Comparison of ENCODE assay signal across 22 cellular contexts in genomic region chr1:13772271-13772670, GRCh38.
DNase-seq lines count a peak whose midpoint lies in the region; ATAC-seq, FAIRE-seq and TF ChIP-seq lines count a peak whose summit lies in the region.
"Had no signal": no experiment of that assay in that cellular context is flagged by ENCODE, and none has a peak within 500 bp of the region (broad histone marks: within the 10 kb centered on the region; RNA-seq: fewer than 3 reads in every experiment).

No MANE protein-coding gene starts in this region.

- H2AK9ac ChIP-seq in IMR-90 (replicated peaks; ENCODE audit: low read depth, low read length, poor library complexity) = no peak overlapping the region

- no peak overlapping the region for H3K27ac ChIP-seq in IMR-90 (ENCODE audit: insufficient read depth, low read length)
- H3K27ac ChIP-seq in substantia nigra (ENCODE audit: low read depth, low read length, poor library complexity, severe bottlenecking) = no peak overlapping the region
- H3K27ac ChIP-seq: BLaER1, C4-2B, GM23248 had no signal

- H3K27me3 ChIP-seq in IMR-90 (ENCODE audit: control insufficient read depth, insufficient read depth, low read length) = no peaks in the 10 kb centered on the region
- H3K27me3 ChIP-seq: BLaER1 had no signal

- H4K20me1 ChIP-seq in IMR-90 (ENCODE audit: insufficient read depth, low read length) = peaks cover 32% of the 10 kb centered on the region

- H3K9me1 ChIP-seq in IMR-90 (ENCODE audit: insufficient read depth, low read length) = peaks cover 11% of the 10 kb centered on the region; the same call in 1 of the 2 replicates

- no peak for FAIRE-seq in RCC 7860 (lab: Jason Lieb, UNC)
- FAIRE-seq: D721Med, GM12878, H1 had no signal

- WGBS in IMR-90 (ENCODE audit: extremely low coverage in 2 of 2, insufficient read length in 1 of 2), 2 experiments = no CpG with 5 or more reads among the region's 4 CpGs

- H3K14ac ChIP-seq in IMR-90 (replicated peaks; ENCODE audit: low read depth, low read length) = no peak overlapping the region

- H2BK5ac ChIP-seq in IMR-90 (ENCODE audit: low read depth, low read length, poor library complexity, severe bottlenecking) = peak overlapping the region; percentile 15

- no peak overlapping the region for H3K4me2 ChIP-seq in IMR-90 (ENCODE audit: low read depth, low read length)
- H3K4me2 ChIP-seq: BLaER1 had no signal

- no peak for ATAC-seq in IMR-90 (ENCODE audit: low read depth)
- no peak for ATAC-seq in activated T-helper 17 cell treated with anti-CD3 and anti-CD28 coated beads, Interleukin-2, amount 50 U/mL, for 72 hours (replicated peaks)
- no peak for ATAC-seq in stimulated activated effector memory CD8-positive, alpha-beta T cell treated with anti-CD3 and anti-CD28 coated beads, Interleukin-12 subunit alpha, Interleukin-12 subunit beta, amount 100 ng/mL, for 72 hours
- ATAC-seq: CD8-positive, alpha-beta T cell; GM12878 had no signal

- no peak overlapping the region for H4K5ac ChIP-seq in IMR-90 (ENCODE audit: low read depth, low read length)

- TF ChIP-seq CTCF in IMR-90 (conservative IDR thresholded peaks at IDR 0.05; ENCODE audit: low read depth, low read length) (no peak), mesothelial cell of epicardium (IDR thresholded peaks at IDR 0.05; ENCODE audit: unreplicated experiment) (no peak)

- intact Hi-C loops in IMR-90 (cut with micrococcal nuclease) = no loop called here

- no peak overlapping the region for H3K23ac ChIP-seq in IMR-90 (ENCODE audit: low read depth, low read length)

- POLR2A ChIA-PET in IMR-90 (lab: Charles Lee; ENCODE audit: unreplicated experiment) = no interaction called here

- H3K9me3 ChIP-seq in IMR-90 (ENCODE audit: control insufficient read depth, insufficient read depth, low read length) = no peaks in the 10 kb centered on the region
- H3K9me3 ChIP-seq: BLaER1 had no signal

- H2BK15ac ChIP-seq in IMR-90 (ENCODE audit: low read depth, low read length) = no peak overlapping the region

- H3K79me1 ChIP-seq in IMR-90 (ENCODE audit: low read depth in 1 of 2, low read length in 2 of 2) = peaks cover 40 to 69% of the 10 kb centered on the region in 2 experiments

- H2AFZ ChIP-seq in IMR-90 (replicated peaks; ENCODE audit: low read length, poor library complexity) = no peak overlapping the region
- H2AFZ ChIP-seq: GM23248 had no signal

- BruUV-seq in IMR-90 (replicated peaks; lab: Mats Ljungman, UMichigan) = no TSS peak

- no peak overlapping the region for H2BK120ac ChIP-seq in IMR-90 (ENCODE audit: low read depth, low read length)

- H3K36me3 ChIP-seq in IMR-90 (ENCODE audit: control insufficient read depth, insufficient read depth, low read length) = peaks cover 30% of the 10 kb centered on the region

- H3K4ac ChIP-seq in IMR-90 (ENCODE audit: low read depth, low read length) = no peak overlapping the region

- H4K8ac ChIP-seq in IMR-90 (ENCODE audit: low read depth in 2 of 2, low read length in 2 of 2) = no peak overlapping the region

- peak overlapping the region; percentile 31 for H3K27ac Mint-ChIP-seq in activated T-helper 17 cell treated with anti-CD3 and anti-CD28 coated beads, Interleukin-2, amount 50 U/mL, for 72 hours
- H3K27ac Mint-ChIP-seq in mesothelial cell of epicardium = peak overlapping the region; percentile 74
- peak overlapping the region; percentile 2 for H3K27ac Mint-ChIP-seq in stimulated activated effector memory CD8-positive, alpha-beta T cell treated with anti-CD3 and anti-CD28 coated beads, Interleukin-12 subunit alpha, Interleukin-12 subunit beta, amount 100 ng/mL, for 72 hours
- H3K27ac Mint-ChIP-seq: B cell had no signal

- no peak overlapping the region for H2BK20ac ChIP-seq in IMR-90 (ENCODE audit: low read depth, low read length)

- no peaks in the 10 kb centered on the region for H3K9me3 Mint-ChIP-seq in activated T-helper 17 cell treated with anti-CD3 and anti-CD28 coated beads, Interleukin-2, amount 50 U/mL, for 72 hours
- no peaks in the 10 kb centered on the region for H3K9me3 Mint-ChIP-seq in mesothelial cell of epicardium
- no peaks in the 10 kb centered on the region for H3K9me3 Mint-ChIP-seq in stimulated activated effector memory CD8-positive, alpha-beta T cell treated with anti-CD3 and anti-CD28 coated beads, Interleukin-12 subunit alpha, Interleukin-12 subunit beta, amount 100 ng/mL, for 72 hours
- H3K9me3 Mint-ChIP-seq: CD4-positive, CD25-positive, alpha-beta regulatory T cell; CD8-positive, alpha-beta T cell had no signal

- dilution Hi-C loops in IMR-90 (cut with HindIII; ENCODE audit: low sequenced_read_pairs, unreplicated experiment) = no loop called here

- CTCF ChIA-PET in IMR-90 (lab: Yijun Ruan, JAX) = interaction anchor here (0.6 to 1.1 kb wide), 2 partner anchors 25 to 35 kb away, joined by 3 read pairs; no protein-coding TSS in a partner anchor

- H3K9ac ChIP-seq in IMR-90 (ENCODE audit: low read depth, low read length) = no peak overlapping the region
- H3K9ac ChIP-seq: BLaER1, GM23248 had no signal

- H3K4me3 ChIP-seq in IMR-90 (ENCODE audit: insufficient read depth, low read depth, low read length) = no peak overlapping the region
- H3K4me3 ChIP-seq: BLaER1, GM12878, GM23248 had no signal

- H3K4me1 ChIP-seq in IMR-90 (ENCODE audit: control insufficient read depth, insufficient read depth, low read length) = peaks cover 4% of the 10 kb centered on the region; the same call in 1 of the 2 replicates

- TF ChIP-seq RAD21 in IMR-90 (IDR thresholded peaks at IDR 0.05; ENCODE audit: low read length) = no peak

- peaks cover 26% of the 10 kb centered on the region for H3K4me1 Mint-ChIP-seq in activated T-helper 17 cell treated with anti-CD3 and anti-CD28 coated beads, Interleukin-2, amount 50 U/mL, for 72 hours
- H3K4me1 Mint-ChIP-seq in mesothelial cell of epicardium = peaks cover 12% of the 10 kb centered on the region
- H3K4me1 Mint-ChIP-seq in stimulated activated effector memory CD8-positive, alpha-beta T cell treated with anti-CD3 and anti-CD28 coated beads, Interleukin-12 subunit alpha, Interleukin-12 subunit beta, amount 100 ng/mL, for 72 hours = peaks cover 33% of the 10 kb centered on the region

- no peak for TF ChIP-seq POLR2A in IMR-90 (IDR thresholded peaks at IDR 0.05; ENCODE audit: low read depth, low read length)

- peaks cover 48% of the 10 kb centered on the region for H3K36me3 Mint-ChIP-seq in activated T-helper 17 cell treated with anti-CD3 and anti-CD28 coated beads, Interleukin-2, amount 50 U/mL, for 72 hours (ENCODE audit: low read depth)
- H3K36me3 Mint-ChIP-seq in mesothelial cell of epicardium = peaks cover 4% of the 10 kb centered on the region
- H3K36me3 Mint-ChIP-seq in stimulated activated effector memory CD8-positive, alpha-beta T cell treated with anti-CD3 and anti-CD28 coated beads, Interleukin-12 subunit alpha, Interleukin-12 subunit beta, amount 100 ng/mL, for 72 hours = peaks cover 30% of the 10 kb centered on the region

- no peak overlapping the region for H3K18ac ChIP-seq in IMR-90 (ENCODE audit: low read depth, low read length)

- H3K56ac ChIP-seq in IMR-90 (ENCODE audit: extremely low read depth, insufficient read depth, low read length) = no peak overlapping the region

- in situ Hi-C loops in IMR-90 (cut with MboI; ENCODE audit: low sequenced_read_pairs) = loop anchor here (25.0 kb wide), 1 partner anchor 1165 kb away; no protein-coding TSS in a partner anchor

- no peak overlapping the region for H4K91ac ChIP-seq in IMR-90 (ENCODE audit: insufficient read depth, low read depth, low read length)

- DNase-seq in IMR-90 (no peak), mesothelial cell of epicardium (ENCODE audit: low spot score in 2 of 2, unreplicated experiment in 2 of 2) (no peak), AG08396 (ENCODE audit: low spot score) (no peak), substantia nigra (lab: John Stamatoyannopoulos, UW) (no peak), RCC 7860 (ENCODE audit: low spot score) (no peak)
- DNase-seq in stimulated activated effector memory CD8-positive, alpha-beta T cell treated with anti-CD3 and anti-CD28 coated beads, Interleukin-12 subunit alpha, Interleukin-12 subunit beta, amount 100 ng/mL, for 72 hours (ENCODE audit: low spot score in 2 of 2) = no peak
- DNase-seq: CD4-positive, CD25-positive, alpha-beta regulatory T cell; CD8-positive, alpha-beta T cell; DMS 273 treated with DMSO at 0.1 percent for 48 hours; DMS79; EL; GDM1; GM23248; H7; HCEC 1CT had no signal

- no peak overlapping the region for H3K4me3 Mint-ChIP-seq in activated T-helper 17 cell treated with anti-CD3 and anti-CD28 coated beads, Interleukin-2, amount 50 U/mL, for 72 hours
- H3K4me3 Mint-ChIP-seq in mesothelial cell of epicardium = no peak overlapping the region
- no peak overlapping the region for H3K4me3 Mint-ChIP-seq in stimulated activated effector memory CD8-positive, alpha-beta T cell treated with anti-CD3 and anti-CD28 coated beads, Interleukin-12 subunit alpha, Interleukin-12 subunit beta, amount 100 ng/mL, for 72 hours
- H3K4me3 Mint-ChIP-seq: B cell; CD4-positive, CD25-positive, alpha-beta regulatory T cell; CD8-positive, alpha-beta T cell had no signal

- no peaks in the 10 kb centered on the region for H3K27me3 Mint-ChIP-seq in activated T-helper 17 cell treated with anti-CD3 and anti-CD28 coated beads, Interleukin-2, amount 50 U/mL, for 72 hours
- H3K27me3 Mint-ChIP-seq in mesothelial cell of epicardium (ENCODE audit: low read depth) = no peaks in the 10 kb centered on the region
- H3K27me3 Mint-ChIP-seq: B cell; CD4-positive, CD25-positive, alpha-beta regulatory T cell had no signal

- no peak overlapping the region for H2AK5ac ChIP-seq in IMR-90 (ENCODE audit: low read depth, low read length)

TF ChIP-seq in IMR-90, 13 proteins besides CTCF, POLR2A, EP300 and RAD21 (continues in another document):
- TF ChIP-seq RCOR1 (IDR thresholded peaks at IDR 0.05; ENCODE audit: insufficient replicate concordance, low read length) (no peak), CHD1 (IDR thresholded peaks at IDR 0.05; ENCODE audit: low read depth, low read length) (no peak)
- TF ChIP-seq, protein P1, sequence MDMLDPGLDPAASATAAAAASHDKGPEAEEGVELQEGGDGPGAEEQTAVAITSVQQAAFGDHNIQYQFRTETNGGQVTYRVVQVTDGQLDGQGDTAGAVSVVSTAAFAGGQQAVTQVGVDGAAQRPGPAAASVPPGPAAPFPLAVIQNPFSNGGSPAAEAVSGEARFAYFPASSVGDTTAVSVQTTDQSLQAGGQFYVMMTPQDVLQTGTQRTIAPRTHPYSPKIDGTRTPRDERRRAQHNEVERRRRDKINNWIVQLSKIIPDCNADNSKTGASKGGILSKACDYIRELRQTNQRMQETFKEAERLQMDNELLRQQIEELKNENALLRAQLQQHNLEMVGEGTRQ (IDR thresholded peaks at IDR 0.05; ENCODE audit: low read depth, low read length) = no peak
- TF ChIP-seq, protein P2, sequence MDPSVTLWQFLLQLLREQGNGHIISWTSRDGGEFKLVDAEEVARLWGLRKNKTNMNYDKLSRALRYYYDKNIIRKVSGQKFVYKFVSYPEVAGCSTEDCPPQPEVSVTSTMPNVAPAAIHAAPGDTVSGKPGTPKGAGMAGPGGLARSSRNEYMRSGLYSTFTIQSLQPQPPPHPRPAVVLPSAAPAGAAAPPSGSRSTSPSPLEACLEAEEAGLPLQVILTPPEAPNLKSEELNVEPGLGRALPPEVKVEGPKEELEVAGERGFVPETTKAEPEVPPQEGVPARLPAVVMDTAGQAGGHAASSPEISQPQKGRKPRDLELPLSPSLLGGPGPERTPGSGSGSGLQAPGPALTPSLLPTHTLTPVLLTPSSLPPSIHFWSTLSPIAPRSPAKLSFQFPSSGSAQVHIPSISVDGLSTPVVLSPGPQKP (IDR thresholded peaks at IDR 0.05; ENCODE audit: borderline replicate concordance, low read depth, low read length) = no peak

Comparison
In these comparisons a context has a peak if more than half of its experiments do, and no peak if none do; other contexts are left out.
1. H3K27ac Mint-ChIP-seq: peak in every context shown above with its lines; median percentile 74 in mesothelial cell of epicardium; 31 in activated T-helper 17 cell treated with anti-CD3 and anti-CD28 coated beads, Interleukin-2, amount 50 U/mL, for 72 hours; 2 in stimulated activated effector memory CD8-positive, alpha-beta T cell treated with anti-CD3 and anti-CD28 coated beads, Interleukin-12 subunit alpha, Interleukin-12 subunit beta, amount 100 ng/mL, for 72 hours.